ENCODE assay signal across 32 cellular contexts in genomic region chrX:36640232-36640631, GRCh38.
"Had no signal": no experiment of that assay in that cellular context is flagged by ENCODE, and none has a peak within 500 bp of the region (broad histone marks: within the 10 kb centered on the region; RNA-seq: fewer than 3 reads in every experiment).

No MANE protein-coding gene starts in this region.

- H3K4me3 Mint-ChIP-seq: activated CD4-positive, alpha-beta memory T cell treated with anti-CD3 and anti-CD28 coated beads, Interleukin-2, amount 10 ng/mL, durations not matched to agents 7 days and 5 days; activated CD4-positive, alpha-beta T cell treated with anti-CD3 and anti-CD28 coated beads, Interleukin-2, amount 10 ng/mL, durations not matched to agents 7 days and 5 days; activated naive CD4-positive, alpha-beta T cell treated with anti-CD3 and anti-CD28 coated beads, Interleukin-2, amount 10 ng/mL, durations not matched to agents 7 days and 5 days; activated naive CD8-positive, alpha-beta T cell treated with anti-CD3 and anti-CD28 coated beads, Interleukin-2, amount 10 ng/mL, durations not matched to agents 7 days and 5 days; activated T-cell treated with anti-CD3 and anti-CD28 coated beads, Interleukin-2, amount 50 U/mL, for 24 hours; brain; naive thymus-derived CD4-positive, alpha-beta T cell; neural crest cell; stimulated activated memory B cell treated with anti-CD40 and anti-IgM and Interleukin-4, amounts not matched to agents 10 μg/mL and 1 μg/mL and 100 μg/mL, for 72 hours; stimulated activated naive CD8-positive, alpha-beta T cell treated with anti-CD3 and anti-CD28 coated beads, Interleukin-15, amount 100 ng/mL, for 72 hours; type B pancreatic cell had no signal

- H3K4me3 ChIP-seq: ascending aorta, cardiac muscle cell, coronary artery, dorsolateral prefrontal cortex, gastrocnemius medialis, pancreas, prostate gland, uterus had no signal

- H3K36me3 Mint-ChIP-seq: activated naive CD4-positive, alpha-beta T cell treated with anti-CD3 and anti-CD28 coated beads, Interleukin-2, amount 10 ng/mL, durations not matched to agents 7 days and 5 days; activated naive CD8-positive, alpha-beta T cell treated with anti-CD3 and anti-CD28 coated beads, Interleukin-2, amount 10 ng/mL, durations not matched to agents 7 days and 5 days; brain; naive thymus-derived CD4-positive, alpha-beta T cell; stimulated activated memory B cell treated with anti-CD40 and anti-IgM and Interleukin-4, amounts not matched to agents 10 μg/mL and 1 μg/mL and 100 μg/mL, for 72 hours; type B pancreatic cell had no signal

- DNase-seq: activated CD4-positive, alpha-beta memory T cell treated with anti-CD3 and anti-CD28 coated beads, Interleukin-2, amount 10 ng/mL, durations not matched to agents 7 days and 5 days; activated CD4-positive, alpha-beta T cell treated with anti-CD3 and anti-CD28 coated beads, Interleukin-2, amount 10 ng/mL, durations not matched to agents 7 days and 5 days; activated CD4-positive, CD25-positive, alpha-beta regulatory T cell treated with anti-CD3 and anti-CD28 coated beads, Interleukin-2, amount 50 U/mL, for 72 hours; activated CD8-positive, alpha-beta memory T cell treated with anti-CD3 and anti-CD28 coated beads, Interleukin-2, amount 50 U/mL, for 48 hours; activated gamma-delta T cell; activated naive CD4-positive, alpha-beta T cell treated with anti-CD3 and anti-CD28 coated beads, Interleukin-2, amount 10 ng/mL, durations not matched to agents 7 days and 5 days; activated naive CD8-positive, alpha-beta T cell treated with anti-CD3 and anti-CD28 coated beads, Interleukin-2, amount 10 ng/mL, durations not matched to agents 7 days and 5 days; activated T-cell treated with anti-CD3 and anti-CD28 coated beads, Interleukin-2, amount 50 U/mL, for 24 hours; dorsolateral prefrontal cortex; effector memory CD4-positive, alpha-beta T cell; gastrocnemius medialis; glutamatergic neuron; left ventricle myocardium superior; naive thymus-derived CD4-positive, alpha-beta T cell; nucleus accumbens; pancreas; retina; small intestine; stimulated activated CD4-positive, alpha-beta T cell treated with anti-CD3 and anti-CD28 coated beads, Interleukin-4, amount 100 ng/mL, for 24 hours; stimulated activated naive CD8-positive, alpha-beta T cell treated with anti-CD3 and anti-CD28 coated beads, Interleukin-15, amount 100 ng/mL, for 72 hours; substantia nigra; uterus had no signal

- H3K9me3 ChIP-seq: ascending aorta, gastrocnemius medialis, pancreas, prostate gland, uterus had no signal

- H3K36me3 ChIP-seq: ascending aorta, cardiac muscle cell, gastrocnemius medialis, pancreas, prostate gland, uterus had no signal

- H3K27ac ChIP-seq: ascending aorta, cardiac muscle cell, coronary artery, dorsolateral prefrontal cortex, gastrocnemius medialis, pancreas, prostate gland, uterus had no signal

- H3K4me1 Mint-ChIP-seq: activated CD4-positive, alpha-beta memory T cell treated with anti-CD3 and anti-CD28 coated beads, Interleukin-2, amount 10 ng/mL, durations not matched to agents 7 days and 5 days; activated CD4-positive, alpha-beta T cell treated with anti-CD3 and anti-CD28 coated beads, Interleukin-2, amount 10 ng/mL, durations not matched to agents 7 days and 5 days; activated naive CD4-positive, alpha-beta T cell treated with anti-CD3 and anti-CD28 coated beads, Interleukin-2, amount 10 ng/mL, durations not matched to agents 7 days and 5 days; activated naive CD8-positive, alpha-beta T cell treated with anti-CD3 and anti-CD28 coated beads, Interleukin-2, amount 10 ng/mL, durations not matched to agents 7 days and 5 days; brain; naive thymus-derived CD4-positive, alpha-beta T cell; neural crest cell; stimulated activated memory B cell treated with anti-CD40 and anti-IgM and Interleukin-4, amounts not matched to agents 10 μg/mL and 1 μg/mL and 100 μg/mL, for 72 hours; stimulated activated naive CD8-positive, alpha-beta T cell treated with anti-CD3 and anti-CD28 coated beads, Interleukin-15, amount 100 ng/mL, for 72 hours had no signal

- ATAC-seq: gastrocnemius medialis; left ventricle myocardium superior; naive thymus-derived CD4-positive, alpha-beta T cell; pancreas; sciatic nerve; stimulated activated memory B cell treated with anti-CD40 and anti-IgM and Interleukin-4, amounts not matched to agents 10 μg/mL and 1 μg/mL and 100 μg/mL, for 72 hours; stimulated activated naive CD8-positive, alpha-beta T cell treated with anti-CD3 and anti-CD28 coated beads, Interleukin-15, amount 100 ng/mL, for 72 hours had no signal

- H3K27me3 ChIP-seq: ascending aorta, cardiac muscle cell, gastrocnemius medialis, uterus had no signal

- FAIRE-seq: islet of Langerhans, pancreas, small intestine had no signal

- H3K4me1 ChIP-seq: ascending aorta, gastrocnemius medialis, pancreas, prostate gland, uterus had no signal

- H3K27ac Mint-ChIP-seq: activated CD4-positive, alpha-beta memory T cell treated with anti-CD3 and anti-CD28 coated beads, Interleukin-2, amount 10 ng/mL, durations not matched to agents 7 days and 5 days; activated CD4-positive, alpha-beta T cell treated with anti-CD3 and anti-CD28 coated beads, Interleukin-2, amount 10 ng/mL, durations not matched to agents 7 days and 5 days; activated naive CD4-positive, alpha-beta T cell treated with anti-CD3 and anti-CD28 coated beads, Interleukin-2, amount 10 ng/mL, durations not matched to agents 7 days and 5 days; activated naive CD8-positive, alpha-beta T cell treated with anti-CD3 and anti-CD28 coated beads, Interleukin-2, amount 10 ng/mL, durations not matched to agents 7 days and 5 days; activated T-cell treated with anti-CD3 and anti-CD28 coated beads, Interleukin-2, amount 50 U/mL, for 24 hours; brain; naive thymus-derived CD4-positive, alpha-beta T cell; stimulated activated memory B cell treated with anti-CD40 and anti-IgM and Interleukin-4, amounts not matched to agents 10 μg/mL and 1 μg/mL and 100 μg/mL, for 72 hours; type B pancreatic cell had no signal

- H3K9me3 Mint-ChIP-seq: activated CD4-positive, alpha-beta memory T cell treated with anti-CD3 and anti-CD28 coated beads, Interleukin-2, amount 10 ng/mL, durations not matched to agents 7 days and 5 days; activated CD4-positive, alpha-beta T cell treated with anti-CD3 and anti-CD28 coated beads, Interleukin-2, amount 10 ng/mL, durations not matched to agents 7 days and 5 days; activated naive CD4-positive, alpha-beta T cell treated with anti-CD3 and anti-CD28 coated beads, Interleukin-2, amount 10 ng/mL, durations not matched to agents 7 days and 5 days; activated naive CD8-positive, alpha-beta T cell treated with anti-CD3 and anti-CD28 coated beads, Interleukin-2, amount 10 ng/mL, durations not matched to agents 7 days and 5 days; activated T-cell treated with anti-CD3 and anti-CD28 coated beads, Interleukin-2, amount 50 U/mL, for 24 hours; brain; neural crest cell; stimulated activated memory B cell treated with anti-CD40 and anti-IgM and Interleukin-4, amounts not matched to agents 10 μg/mL and 1 μg/mL and 100 μg/mL, for 72 hours; stimulated activated naive CD8-positive, alpha-beta T cell treated with anti-CD3 and anti-CD28 coated beads, Interleukin-15, amount 100 ng/mL, for 72 hours; type B pancreatic cell had no signal
